ENCODE assay signal across 22 cellular contexts in the genomic region with DNA sequence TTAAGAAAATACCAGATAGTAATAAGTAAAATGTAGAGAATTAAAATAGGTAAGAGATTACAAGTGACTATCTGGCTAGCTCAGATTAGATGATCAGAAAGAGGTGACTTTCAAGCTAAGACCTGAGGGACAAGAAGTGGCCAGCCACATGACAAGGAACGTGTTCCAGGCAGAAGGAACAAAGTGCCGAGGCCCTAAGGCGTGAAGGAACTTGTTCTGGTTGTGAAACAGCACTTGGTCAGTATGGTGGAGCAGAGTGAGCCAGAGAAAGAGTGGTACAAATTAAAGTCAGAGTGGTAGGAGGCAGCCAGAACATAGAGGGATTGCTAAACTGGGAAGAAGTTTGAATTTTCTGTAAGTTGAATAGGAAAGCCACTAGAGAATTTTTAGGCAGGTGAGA.
"Had no signal": no experiment of that assay in that cellular context is flagged by ENCODE, and none has a peak within 500 bp of the region (broad histone marks: within the 10 kb centered on the region; RNA-seq: fewer than 3 reads in every experiment).

No MANE protein-coding gene starts in this region.

- H3K4me3 Mint-ChIP-seq: naive thymus-derived CD4-positive, alpha-beta T cell; nephron progenitor cell; stimulated activated memory B cell treated with anti-CD40 and anti-IgM and Interleukin-4, amounts not matched to agents 10 μg/mL and 1 μg/mL and 100 μg/mL, for 72 hours; stimulated activated naive CD8-positive, alpha-beta T cell treated with anti-CD3 and anti-CD28 coated beads, Interleukin-15, amount 100 ng/mL, for 72 hours had no signal

- H3K27me3 Mint-ChIP-seq: stimulated activated memory B cell treated with anti-CD40 and anti-IgM and Interleukin-4, amounts not matched to agents 10 μg/mL and 1 μg/mL and 100 μg/mL, for 72 hours; stimulated activated naive CD8-positive, alpha-beta T cell treated with anti-CD3 and anti-CD28 coated beads, Interleukin-15, amount 100 ng/mL, for 72 hours had no signal

- H3K4me1 ChIP-seq: parathyroid adenoma, spleen, testis, tibial nerve had no signal

- H3K36me3 Mint-ChIP-seq: naive thymus-derived CD4-positive, alpha-beta T cell; stimulated activated memory B cell treated with anti-CD40 and anti-IgM and Interleukin-4, amounts not matched to agents 10 μg/mL and 1 μg/mL and 100 μg/mL, for 72 hours had no signal

- H3K9me3 Mint-ChIP-seq: nephron progenitor cell; stimulated activated naive CD8-positive, alpha-beta T cell treated with anti-CD3 and anti-CD28 coated beads, Interleukin-15, amount 100 ng/mL, for 72 hours had no signal

- H3K4me3 ChIP-seq: coronary artery, esophagus muscularis mucosa, gastroesophageal sphincter, left ventricle myocardium inferior, lower lobe of right lung, spleen, testis, tibial nerve had no signal

- DNase-seq: effector CD4-positive, alpha-beta T cell; glutamatergic neuron; islet precursor cell; left ventricle myocardium inferior; lower lobe of right lung; mesenchymal stem cell; naive thymus-derived CD4-positive, alpha-beta T cell; nephron progenitor cell; spleen; stimulated activated CD4-positive, alpha-beta T cell treated with anti-CD3 and anti-CD28 coated beads, Interleukin-15, amount 100 ng/mL, for 24 hours; stimulated activated CD4-positive, alpha-beta T cell treated with anti-CD3 and anti-CD28 coated beads, Interleukin-1b, Interleukin-23, amount 100 ng/mL, for 48 hours; stimulated activated CD4-positive, alpha-beta T cell treated with anti-CD3 and anti-CD28 coated beads, Interleukin-4, amount 100 ng/mL, for 24 hours; stimulated activated naive CD8-positive, alpha-beta T cell treated with anti-CD3 and anti-CD28 coated beads, Interleukin-15, amount 100 ng/mL, for 72 hours; testis had no signal

- H3K4me1 Mint-ChIP-seq: naive thymus-derived CD4-positive, alpha-beta T cell; nephron progenitor cell; stimulated activated memory B cell treated with anti-CD40 and anti-IgM and Interleukin-4, amounts not matched to agents 10 μg/mL and 1 μg/mL and 100 μg/mL, for 72 hours; stimulated activated naive CD8-positive, alpha-beta T cell treated with anti-CD3 and anti-CD28 coated beads, Interleukin-15, amount 100 ng/mL, for 72 hours had no signal

- H3K9ac ChIP-seq: parathyroid adenoma had no signal

- ATAC-seq: gastroesophageal sphincter; naive thymus-derived CD4-positive, alpha-beta T cell; sciatic nerve; stimulated activated memory B cell treated with anti-CD40 and anti-IgM and Interleukin-4, amounts not matched to agents 10 μg/mL and 1 μg/mL and 100 μg/mL, for 72 hours; stimulated activated naive CD8-positive, alpha-beta T cell treated with anti-CD3 and anti-CD28 coated beads, Interleukin-15, amount 100 ng/mL, for 72 hours had no signal

- H3K27me3 ChIP-seq: esophagus muscularis mucosa, gastroesophageal sphincter, spleen, testis, tibial nerve had no signal

- FAIRE-seq: urothelium cell line had no signal

- H3K27ac Mint-ChIP-seq: naive thymus-derived CD4-positive, alpha-beta T cell; nephron progenitor cell; stimulated activated memory B cell treated with anti-CD40 and anti-IgM and Interleukin-4, amounts not matched to agents 10 μg/mL and 1 μg/mL and 100 μg/mL, for 72 hours; stimulated activated naive CD8-positive, alpha-beta T cell treated with anti-CD3 and anti-CD28 coated beads, Interleukin-15, amount 100 ng/mL, for 72 hours had no signal

- H3K27ac ChIP-seq: coronary artery, esophagus muscularis mucosa, gastroesophageal sphincter, left ventricle myocardium inferior, lower lobe of right lung, parathyroid adenoma, spleen, testis, tibial nerve had no signal

- H3K79me2 ChIP-seq: parathyroid adenoma had no signal

- H3K9me3 ChIP-seq: esophagus muscularis mucosa, lower lobe of right lung, testis, tibial nerve had no signal

- H2AFZ ChIP-seq: parathyroid adenoma had no signal

- H3K36me3 ChIP-seq: esophagus muscularis mucosa, gastroesophageal sphincter, left ventricle myocardium inferior, lower lobe of right lung, spleen, tibial nerve had no signal
